In genomic region chr5:107028938-107029337, GRCh38 we compare ENCODE assay signal across 21 cellular contexts.
A peak's percentile ranks its signal among the peaks of the same experiment; 100 is the strongest.
DNase-seq lines count a peak whose midpoint lies in the region; ATAC-seq, FAIRE-seq and TF ChIP-seq lines count a peak whose summit lies in the region.
"Had no signal": no experiment of that assay in that cellular context is flagged by ENCODE, and none has a peak within 500 bp of the region (broad histone marks: within the 10 kb centered on the region; RNA-seq: fewer than 3 reads in every experiment).

No MANE protein-coding gene starts in this region.

- peaks cover 13% of the 10 kb centered on the region for H3K4me1 Mint-ChIP-seq in glutamatergic neuron (ENCODE audit: low read depth, unreplicated experiment)
- H3K4me1 Mint-ChIP-seq: IgD-negative memory B cell had no signal

- no peaks in the 10 kb centered on the region for H3K27me3 Mint-ChIP-seq in glutamatergic neuron (ENCODE audit: unreplicated experiment)
- H3K27me3 Mint-ChIP-seq: CD4-positive, alpha-beta T cell; IgD-negative memory B cell had no signal

- no peak for TF ChIP-seq CTCF in GM12865 (IDR thresholded peaks at IDR 0.05; ENCODE audit: insufficient read depth, low read depth, low read length, missing control alignments)
- no peak for TF ChIP-seq CTCF in glutamatergic neuron (IDR thresholded peaks at IDR 0.05; ENCODE audit: partially characterized antibody, unreplicated experiment)
- no peak for TF ChIP-seq CTCF in D721Med (IDR thresholded peaks at IDR 0.05; ENCODE audit: insufficient read depth, missing control alignments)

- no peak overlapping the region for H3K4me3 ChIP-seq in GM12865 (ENCODE audit: low read depth, low read length)
- H3K4me3 ChIP-seq: A549, GM23248, HAP-1 had no signal

- peak overlapping the region; percentile 38 for H3K27ac Mint-ChIP-seq in glutamatergic neuron (ENCODE audit: unreplicated experiment)
- H3K27ac Mint-ChIP-seq: CD4-positive, alpha-beta T cell; IgD-negative memory B cell had no signal

- H3K9me3 Mint-ChIP-seq in glutamatergic neuron (ENCODE audit: unreplicated experiment), result no peaks in the 10 kb centered on the region

- H3K4me3 Mint-ChIP-seq in glutamatergic neuron (ENCODE audit: unreplicated experiment), result no peak overlapping the region
- H3K4me3 Mint-ChIP-seq: CD4-positive, alpha-beta T cell; IgD-negative memory B cell had no signal

- no peaks in the 10 kb centered on the region for H3K36me3 Mint-ChIP-seq in glutamatergic neuron (ENCODE audit: unreplicated experiment)
- H3K36me3 Mint-ChIP-seq: IgD-negative memory B cell had no signal

- FAIRE-seq in D721Med (lab: Jason Lieb, UNC), result no peak
- FAIRE-seq: A549, GM19239, HepG2 had no signal

- ATAC-seq in GM19463 (IDR thresholded peaks at IDR 0.05; ENCODE audit: unreplicated experiment) (peak; percentile 52), HG03432 (IDR thresholded peaks at IDR 0.05; ENCODE audit: unreplicated experiment) (peak; percentile 51), GM18873 (IDR thresholded peaks at IDR 0.05; ENCODE audit: low FRiP score, unreplicated experiment) (no peak), GM18861 (IDR thresholded peaks at IDR 0.05; ENCODE audit: unreplicated experiment) (no peak)
- ATAC-seq: A549, HepG2 had no signal

- DNase-seq in GM12865 (ENCODE audit: low read depth), result peak; percentile 61
- DNase-seq in glutamatergic neuron, result no peak
- DNase-seq in D721Med (ENCODE audit: insufficient read length, low spot score), result no peak
- DNase-seq: AML-193; Caco-2; CD4-positive, alpha-beta T cell; DMS153; DMS79; GDM1; GM23248; Karpas-422; KBM-7 had no signal

Comparison
In these comparisons a context has a peak if more than half of its experiments do, and no peak if none do; other contexts are left out.
1. ATAC-seq: peak in GM19463 (single experiment) and HG03432 (single experiment); none in GM18873 (single experiment) and GM18861 (single experiment).